Comparison of ENCODE assay signal across 11 cellular contexts in genomic region chr11:107957109-107957588, GRCh38. TPM values are rescaled to one million over a fixed set of nuclear protein-coding genes. Genes with fewer than 3 reads are reported as not detected.
DNase-seq lines count a peak whose midpoint lies in the region; ATAC-seq, FAIRE-seq and TF ChIP-seq lines count a peak whose summit lies in the region.
"Had no signal": no experiment of that assay in that cellular context is flagged by ENCODE, and none has a peak within 500 bp of the region (broad histone marks: within the 10 kb centered on the region; RNA-seq: fewer than 3 reads in every experiment).

No MANE protein-coding gene starts in this region.

- intact Hi-C loops in MCF 10A (cut with micrococcal nuclease), result no loop called here
- intact Hi-C loops in breast epithelium (cut with DNase I; ENCODE audit: low total_unique reads), result no loop called here
- intact Hi-C loops in tibial artery (cut with DNase I; ENCODE audit: low total_unique reads), result no loop called here
- intact Hi-C loops in activated T-helper 2 cell treated with anti-CD3 and anti-CD28 coated beads, Interferon-gamma antibody, Interleukin-2, Interleukin-4, amounts not matched to agents 10 μg/mL and 5 μg/mL and 100 μg/mL, durations not matched to agents 14 hours and 24 hours and 36 hours (cut with micrococcal nuclease), result no loop called here

- H3K27me3 Mint-ChIP-seq in MCF 10A (ENCODE audit: insufficient read depth, unreplicated experiment), result peaks cover 65% of the 10 kb centered on the region
- peaks cover 11% of the 10 kb centered on the region for H3K27me3 Mint-ChIP-seq in activated T-helper 2 cell treated with anti-CD3 and anti-CD28 coated beads, Interferon-gamma antibody, Interleukin-2, Interleukin-4, amounts not matched to agents 10 μg/mL and 5 μg/mL and 100 μg/mL, durations not matched to agents 14 hours and 24 hours and 36 hours (ENCODE audit: low read depth)
- H3K27me3 Mint-ChIP-seq: memory B cell had no signal

- TF ChIP-seq CTCF in MCF 10A (IDR thresholded peaks at IDR 0.05; ENCODE audit: unreplicated experiment), result no peak
- TF ChIP-seq CTCF in breast epithelium (IDR thresholded peaks at IDR 0.05), result no peak
- TF ChIP-seq CTCF in fibroblast of mammary gland (conservative IDR thresholded peaks at IDR 0.05; ENCODE audit: control insufficient read depth, insufficient read depth, low read depth, low read length), result no peak
- TF ChIP-seq CTCF in tibial artery (IDR thresholded peaks at IDR 0.05), result no peak

- H3K36me3 Mint-ChIP-seq in MCF 10A (ENCODE audit: insufficient read depth, unreplicated experiment), result no peaks in the 10 kb centered on the region
- no peaks in the 10 kb centered on the region for H3K36me3 Mint-ChIP-seq in activated T-helper 2 cell treated with anti-CD3 and anti-CD28 coated beads, Interferon-gamma antibody, Interleukin-2, Interleukin-4, amounts not matched to agents 10 μg/mL and 5 μg/mL and 100 μg/mL, durations not matched to agents 14 hours and 24 hours and 36 hours (ENCODE audit: low read depth)

- BruUV-seq in MCF 10A (replicated peaks; lab: Mats Ljungman, UMichigan), result no TSS peak

- H3K27ac ChIP-seq in breast epithelium (no peak overlapping the region), tibial artery (no peak overlapping the region)

- H3K4me3 ChIP-seq in breast epithelium, result peak overlapping the region in 1 of 3 donors; percentile 28
- H3K4me3 ChIP-seq in fibroblast of mammary gland (ENCODE audit: control insufficient read depth, low read depth, low read length), result no peak overlapping the region
- no peak overlapping the region for H3K4me3 ChIP-seq in tibial artery

- H3K27ac Mint-ChIP-seq in MCF 10A (ENCODE audit: low read depth, unreplicated experiment), result no peak overlapping the region
- no peak overlapping the region for H3K27ac Mint-ChIP-seq in activated T-helper 2 cell treated with anti-CD3 and anti-CD28 coated beads, Interferon-gamma antibody, Interleukin-2, Interleukin-4, amounts not matched to agents 10 μg/mL and 5 μg/mL and 100 μg/mL, durations not matched to agents 14 hours and 24 hours and 36 hours
- H3K27ac Mint-ChIP-seq: memory B cell had no signal

- H3K4me3 Mint-ChIP-seq in MCF 10A (ENCODE audit: unreplicated experiment), result no peak overlapping the region
- H3K4me3 Mint-ChIP-seq in activated T-helper 2 cell treated with anti-CD3 and anti-CD28 coated beads, Interferon-gamma antibody, Interleukin-2, Interleukin-4, amounts not matched to agents 10 μg/mL and 5 μg/mL and 100 μg/mL, durations not matched to agents 14 hours and 24 hours and 36 hours (ENCODE audit: low read depth), result no peak overlapping the region
- H3K4me3 Mint-ChIP-seq: memory B cell had no signal

- TF ChIP-seq POLR2A in breast epithelium (IDR thresholded peaks at IDR 0.05), result no peak

- H3K4me1 ChIP-seq in breast epithelium (no peaks in the 10 kb centered on the region), tibial artery (peaks cover 0 to 10% (median 0%) of the 10 kb centered on the region in 4 donors)

- no peaks in the 10 kb centered on the region for H3K9me3 Mint-ChIP-seq in MCF 10A (ENCODE audit: unreplicated experiment)
- H3K9me3 Mint-ChIP-seq in activated T-helper 2 cell treated with anti-CD3 and anti-CD28 coated beads, Interferon-gamma antibody, Interleukin-2, Interleukin-4, amounts not matched to agents 10 μg/mL and 5 μg/mL and 100 μg/mL, durations not matched to agents 14 hours and 24 hours and 36 hours, result no peaks in the 10 kb centered on the region
- H3K9me3 Mint-ChIP-seq: memory B cell had no signal

- DNase-seq in MCF 10A (ENCODE audit: unreplicated experiment), result peak; percentile 51
- DNase-seq in breast epithelium (ENCODE audit: low spot score in 2 of 2), result no peak
- no peak for DNase-seq in HTR-8/SVneo (ENCODE audit: insufficient read length, low spot score)
- peak; percentile 46 for DNase-seq in fibroblast of mammary gland (ENCODE audit: low read depth)
- peak; percentile 59 to 76 for DNase-seq in tibial artery
- no peak for DNase-seq in stimulated activated naive CD4-positive, alpha-beta T cell (lab: John Stamatoyannopoulos, UW)
- no peak for DNase-seq in activated T-helper 2 cell treated with anti-CD3 and anti-CD28 coated beads, Interferon-gamma antibody, Interleukin-2, Interleukin-4, amounts not matched to agents 10 μg/mL and 5 μg/mL and 100 μg/mL, durations not matched to agents 14 hours and 24 hours and 36 hours (ENCODE audit: low spot score)
- DNase-seq: cortex of kidney, NCI-H1092 treated with DMSO at 0.1 percent for 48 hours had no signal

- peak; percentile 13 for FAIRE-seq in HTR-8/SVneo (lab: Jason Lieb, UNC)

- CTCF ChIA-PET in MCF 10A (lab: Yijun Ruan, JAX), result interaction anchor here (0.6 kb wide), 1 partner anchor 8 kb away, joined by 3 read pairs; no protein-coding TSS in a partner anchor

- H3K27me3 ChIP-seq in breast epithelium (no peaks in the 10 kb centered on the region), tibial artery (no peaks in the 10 kb centered on the region)

- H3K36me3 ChIP-seq in breast epithelium (no peaks in the 10 kb centered on the region), tibial artery (no peaks in the 10 kb centered on the region)

- H3K9me3 ChIP-seq in breast epithelium, result no peaks in the 10 kb centered on the region
- H3K9me3 ChIP-seq in tibial artery, result no peaks in the 10 kb centered on the region

- POLR2A ChIA-PET in MCF 10A (lab: Yijun Ruan, JAX), result interaction anchor here (1.1 kb wide), 1 partner anchor 121 kb away, joined by 3 read pairs; no protein-coding TSS in a partner anchor

- no peaks in the 10 kb centered on the region for H3K4me1 Mint-ChIP-seq in MCF 10A (ENCODE audit: insufficient read depth, unreplicated experiment)
- H3K4me1 Mint-ChIP-seq in activated T-helper 2 cell treated with anti-CD3 and anti-CD28 coated beads, Interferon-gamma antibody, Interleukin-2, Interleukin-4, amounts not matched to agents 10 μg/mL and 5 μg/mL and 100 μg/mL, durations not matched to agents 14 hours and 24 hours and 36 hours (ENCODE audit: low read depth), result no peaks in the 10 kb centered on the region

- no peak for ATAC-seq in GM21737 (IDR thresholded peaks at IDR 0.05; ENCODE audit: unreplicated experiment)

RNA-seq across cellular contexts. Expression of gene RAB39A, which starts 28.9 kb away (rescaled TPM):
- not detected in 2 replicates for total RNA-seq in MCF 10A (2022)
- 1 to 10 TPM in 2 of 3 donors, under 1 TPM in 1; 0.98 to 2.2 (median 1.0) TPM for total RNA-seq in breast epithelium
- total RNA-seq in activated T-helper 2 cell treated with anti-CD3 and anti-CD28 coated beads, Interferon-gamma antibody, Interleukin-2, Interleukin-4, amounts not matched to agents 10 μg/mL and 5 μg/mL and 100 μg/mL, durations not matched to agents 14 hours and 24 hours and 36 hours, result not detected in 2 replicates

RNA-seq across cellular contexts. Expression of gene CUL5, which starts 51.5 kb away (rescaled TPM):
- total RNA-seq in MCF 10A (2022) (31.8 and 37.5 TPM in 2 replicates), breast epithelium (10 to 100 TPM; 25.9 to 34.4 (median 32.8) TPM)
- 33.7 and 34.2 TPM in 2 replicates for total RNA-seq in activated T-helper 2 cell treated with anti-CD3 and anti-CD28 coated beads, Interferon-gamma antibody, Interleukin-2, Interleukin-4, amounts not matched to agents 10 μg/mL and 5 μg/mL and 100 μg/mL, durations not matched to agents 14 hours and 24 hours and 36 hours

Comparison
In these comparisons a context has a peak if more than half of its experiments do, and no peak if none do; other contexts are left out.
1. DNase-seq: peak in MCF 10A (single experiment), fibroblast of mammary gland (single experiment) and tibial artery (2 of 2); none in breast epithelium (0 of 2), HTR-8/SVneo (single experiment), stimulated activated naive CD4-positive, alpha-beta T cell (0 of 6) and activated T-helper 2 cell treated with anti-CD3 and anti-CD28 coated beads, Interferon-gamma antibody, Interleukin-2, Interleukin-4, amounts not matched to agents 10 μg/mL and 5 μg/mL and 100 μg/mL, durations not matched to agents 14 hours and 24 hours and 36 hours (single experiment).